11 cellular contexts compared by ENCODE assay signal in genomic region chr19:56106397-56106849, GRCh38. TPM values are rescaled to one million over a fixed set of nuclear protein-coding genes. Genes with fewer than 3 reads are reported as not detected.
DNase-seq lines count a peak whose midpoint lies in the region; ATAC-seq and TF ChIP-seq lines count a peak whose summit lies in the region.
"Had no signal": no experiment of that assay in that cellular context is flagged by ENCODE, and none has a peak within 500 bp of the region (broad histone marks: within the 10 kb centered on the region; RNA-seq: fewer than 3 reads in every experiment).

No MANE protein-coding gene starts in this region.

- intact Hi-C loops in left colon (cut with DNase I, micrococcal nuclease): no loop called here

- peaks cover 8% of the 10 kb centered on the region for H3K36me3 Mint-ChIP-seq in progenitor cell of endocrine pancreas (ENCODE audit: insufficient read depth)

- H3K27me3 Mint-ChIP-seq in progenitor cell of endocrine pancreas: no peaks in the 10 kb centered on the region

- peaks cover 16% of the 10 kb centered on the region for H3K4me1 Mint-ChIP-seq in progenitor cell of endocrine pancreas (ENCODE audit: low read depth)

- H3K9me3 Mint-ChIP-seq in progenitor cell of endocrine pancreas (ENCODE audit: low read depth): no peaks in the 10 kb centered on the region

- TF ChIP-seq CTCF in VCaP (conservative IDR thresholded peaks at IDR 0.05): no peak
- no peak for TF ChIP-seq CTCF in progenitor cell of endocrine pancreas (IDR thresholded peaks at IDR 0.05; ENCODE audit: unreplicated experiment)

- peak overlapping the region; percentile 91 for H3K27ac ChIP-seq in VCaP
- H3K27ac ChIP-seq: GM23248 had no signal

- no peak overlapping the region for H3K4me3 Mint-ChIP-seq in progenitor cell of endocrine pancreas (ENCODE audit: low read depth)

- in situ Hi-C loops in G401 (cut with HindIII; ENCODE audit: low sequenced_read_pairs): no loop called here

- H3K27ac Mint-ChIP-seq in progenitor cell of endocrine pancreas: peak overlapping the region; percentile 27

- ATAC-seq in left colon (peak; percentile 62), GM18909 (IDR thresholded peaks at IDR 0.05; ENCODE audit: poor library complexity, unreplicated experiment) (no peak)

- DNase-seq in G401 (ENCODE audit: low spot score) (peak; percentile 27), left colon (peak; percentile 76 to 90), progenitor cell of endocrine pancreas (ENCODE audit: low spot score, unreplicated experiment) (no peak), NCI-H1105 treated with DMSO at 0.1 percent for 48 hours (lab: John Stamatoyannopoulos, UW) (no peak), NCI-H82 (lab: John Stamatoyannopoulos, UW) (no peak)
- DNase-seq: GM23248, kidney, NCI-H2107, SIG-M5 had no signal

RNA-seq across cellular contexts. Expression of gene ZNF787, which starts 14.7 kb away (rescaled TPM):
- 55.8 and 56.1 TPM in 2 replicates for total RNA-seq in G401 (2014; rRNA removed; shearing (Covaris generic))
- 10 to 100 TPM; 56.6 to 59.9 TPM for total RNA-seq in left colon
- 33.9 and 34.3 TPM in 2 replicates for total RNA-seq in progenitor cell of endocrine pancreas

RNA-seq across cellular contexts. Expression of gene ZNF444, which starts 34.7 kb away (rescaled TPM):
- 30.2 and 36.6 TPM in 2 replicates for total RNA-seq in G401 (2014; rRNA removed; shearing (Covaris generic))
- 10 to 100 TPM; 24.8 to 29.5 TPM for total RNA-seq in left colon
- 132 and 135 TPM in 2 replicates for total RNA-seq in progenitor cell of endocrine pancreas

Comparison
In these comparisons a context has a peak if more than half of its experiments do, and no peak if none do; other contexts are left out.
1. DNase-seq: peak in G401 (single experiment) and left colon (2 of 2); none in progenitor cell of endocrine pancreas (single experiment), NCI-H1105 treated with DMSO at 0.1 percent for 48 hours (single experiment) and NCI-H82 (single experiment).